In genomic region chr6:149431905-149432775, GRCh38 we compare ENCODE assay signal across 8 cellular contexts. TPM values are rescaled to one million over a fixed set of nuclear protein-coding genes. Genes with fewer than 3 reads are reported as not detected.
DNase-seq lines count a peak whose midpoint lies in the region; ATAC-seq and TF ChIP-seq lines count a peak whose summit lies in the region.

No MANE protein-coding gene starts in this region.

- peak; percentile 97 for TF ChIP-seq CTCF in mesothelial cell of epicardium (IDR thresholded peaks at IDR 0.05; ENCODE audit: unreplicated experiment)

- ATAC-seq in GM19324 (IDR thresholded peaks at IDR 0.05; ENCODE audit: low FRiP score, unreplicated experiment) (peak; percentile 84), HG03575 (IDR thresholded peaks at IDR 0.05; ENCODE audit: extremely low read depth, insufficient number of reproducible peaks, low FRiP score, unreplicated experiment) (peak; percentile 73)

- CTCF ChIA-PET in activated CD4-positive, alpha-beta memory T cell treated with anti-CD3 and anti-CD28 coated beads, Interleukin-2, amount 10 ng/mL, durations not matched to agents 7 days and 5 days (lab: Charles Lee), result interaction anchor here (0.7 to 8.5 kb wide), 68 partner anchors 8 to 872 kb away, joined by 3 to 228 read pairs (median 4); partner anchors contain the start of gene PPIL4

- H3K27me3 ChIP-seq in effector memory CD4-positive, alpha-beta T cell (replicated peaks; ENCODE audit: control insufficient read depth, insufficient read depth, low read length, poor library complexity, severe bottlenecking), result no peaks in the 10 kb centered on the region

- H3K27ac ChIP-seq in effector memory CD4-positive, alpha-beta T cell (ENCODE audit: insufficient read depth, low read length, poor library complexity, severe bottlenecking), result no peak overlapping the region

- no peaks in the 10 kb centered on the region for H3K4me1 ChIP-seq in effector memory CD4-positive, alpha-beta T cell (ENCODE audit: control insufficient read depth, insufficient read depth, low read length, poor library complexity, severe bottlenecking)

- H3K9me3 Mint-ChIP-seq in activated CD4-positive, alpha-beta memory T cell treated with anti-CD3 and anti-CD28 coated beads, Interleukin-2, amount 10 ng/mL, durations not matched to agents 7 days and 5 days, result no peaks in the 10 kb centered on the region
- H3K9me3 Mint-ChIP-seq in mesothelial cell of epicardium, result no peaks in the 10 kb centered on the region

- H3K36me3 ChIP-seq in effector memory CD4-positive, alpha-beta T cell (ENCODE audit: control insufficient read depth, insufficient read depth, low read length), result no peaks in the 10 kb centered on the region

- POLR2A ChIA-PET in activated CD4-positive, alpha-beta memory T cell treated with anti-CD3 and anti-CD28 coated beads, Interleukin-2, amount 10 ng/mL, durations not matched to agents 7 days and 5 days (lab: Charles Lee), result interaction anchor here (0.5 to 2.6 kb wide), 18 partner anchors 12 to 854 kb away, joined by 3 to 14 read pairs (median 4); partner anchors contain the start of gene TAB2

- no peaks in the 10 kb centered on the region for H3K27me3 Mint-ChIP-seq in activated CD4-positive, alpha-beta memory T cell treated with anti-CD3 and anti-CD28 coated beads, Interleukin-2, amount 10 ng/mL, durations not matched to agents 7 days and 5 days
- H3K27me3 Mint-ChIP-seq in mesothelial cell of epicardium (ENCODE audit: low read depth), result peaks cover 2% of the 10 kb centered on the region

- H3K4me1 Mint-ChIP-seq in activated CD4-positive, alpha-beta memory T cell treated with anti-CD3 and anti-CD28 coated beads, Interleukin-2, amount 10 ng/mL, durations not matched to agents 7 days and 5 days, result peaks cover 9% of the 10 kb centered on the region
- peaks cover 2% of the 10 kb centered on the region for H3K4me1 Mint-ChIP-seq in mesothelial cell of epicardium

- H3K36me3 Mint-ChIP-seq in activated CD4-positive, alpha-beta memory T cell treated with anti-CD3 and anti-CD28 coated beads, Interleukin-2, amount 10 ng/mL, durations not matched to agents 7 days and 5 days (ENCODE audit: low read depth), result no peaks in the 10 kb centered on the region
- H3K36me3 Mint-ChIP-seq in mesothelial cell of epicardium, result no peaks in the 10 kb centered on the region

- peak overlapping the region; percentile 66 for H3K27ac Mint-ChIP-seq in activated CD4-positive, alpha-beta memory T cell treated with anti-CD3 and anti-CD28 coated beads, Interleukin-2, amount 10 ng/mL, durations not matched to agents 7 days and 5 days
- H3K27ac Mint-ChIP-seq in mesothelial cell of epicardium, result no peak overlapping the region

- H3K9me3 ChIP-seq in effector memory CD4-positive, alpha-beta T cell (ENCODE audit: control insufficient read depth, low read length), result no peaks in the 10 kb centered on the region

- peak overlapping the region; percentile 34 for H3K4me3 ChIP-seq in effector memory CD4-positive, alpha-beta T cell (ENCODE audit: insufficient read depth, low read depth, low read length, poor library complexity, severe bottlenecking)

- DNase-seq in CD1c-positive myeloid dendritic cell (ENCODE audit: extremely low spot score) (peak; percentile 91), NCI-H774 (lab: John Stamatoyannopoulos, UW) (peak; percentile 83), mesothelial cell of epicardium (ENCODE audit: low spot score in 2 of 2, unreplicated experiment in 2 of 2) (peak; percentile 69 to 89)
- peak; percentile 91 for DNase-seq in activated CD4-positive, alpha-beta memory T cell treated with anti-CD3 and anti-CD28 coated beads, Interleukin-2, amount 10 ng/mL, durations not matched to agents 7 days and 5 days
- DNase-seq in effector memory CD4-positive, alpha-beta T cell, result peak; percentile 72 to 84 (median 74)
- peak; percentile 77 to 79 for DNase-seq in stimulated activated CD8-positive, alpha-beta memory T cell treated with anti-CD3 and anti-CD28 coated beads, Interleukin-15, amount 100 ng/mL, for 48 hours (ENCODE audit: low read depth in 2 of 2)

- H3K4me3 Mint-ChIP-seq in activated CD4-positive, alpha-beta memory T cell treated with anti-CD3 and anti-CD28 coated beads, Interleukin-2, amount 10 ng/mL, durations not matched to agents 7 days and 5 days, result peak overlapping the region; percentile 55
- peak overlapping the region; percentile 37 for H3K4me3 Mint-ChIP-seq in mesothelial cell of epicardium

RNA-seq across cellular contexts. Expression of gene SUMO4, which starts 32.1 kb away (rescaled TPM):
- 1 to 10 TPM; 8.1 to 8.5 TPM for total RNA-seq in activated CD4-positive, alpha-beta memory T cell treated with anti-CD3 and anti-CD28 coated beads, Interleukin-2, amount 10 ng/mL, durations not matched to agents 7 days and 5 days
- total RNA-seq in mesothelial cell of epicardium, result 3.4 to 4.2 TPM (median 3.9 TPM) in 3 replicates

RNA-seq across cellular contexts. Expression of gene ZC3H12D, which starts 52.7 kb away (rescaled TPM):
- 10 to 100 TPM; 37.4 to 37.6 TPM for total RNA-seq in activated CD4-positive, alpha-beta memory T cell treated with anti-CD3 and anti-CD28 coated beads, Interleukin-2, amount 10 ng/mL, durations not matched to agents 7 days and 5 days
- total RNA-seq in mesothelial cell of epicardium, result 0.44 to 0.72 TPM (median 0.47 TPM) in 3 replicates

Comparison
In these comparisons a context has a peak if more than half of its experiments do, and no peak if none do; other contexts are left out.
1. RNA of gene ZC3H12D, which starts 52.7 kb away (total RNA-seq): 37.4 to 37.6 TPM in activated CD4-positive, alpha-beta memory T cell treated with anti-CD3 and anti-CD28 coated beads, Interleukin-2, amount 10 ng/mL, durations not matched to agents 7 days and 5 days; 0.44 to 0.72 TPM in mesothelial cell of epicardium; every median in the first group is over 10 times any median in the second.
2. Peak in every context shown above with its lines, with median percentiles within 50 percentile points of each other: DNase-seq.